23 cellular contexts compared by ENCODE assay signal in genomic region chr12:51407604-51408003, GRCh38. TPM values are rescaled to one million over a fixed set of nuclear protein-coding genes. Genes with fewer than 3 reads are reported as not detected.
DNase-seq lines count a peak whose midpoint lies in the region; ATAC-seq and TF ChIP-seq lines count a peak whose summit lies in the region.
"Had no signal": no experiment of that assay in that cellular context is flagged by ENCODE, and none has a peak within 500 bp of the region (broad histone marks: within the 10 kb centered on the region; RNA-seq: fewer than 3 reads in every experiment).

No MANE protein-coding gene starts in this region.

- no peak overlapping the region for H2BK12ac ChIP-seq in H9 (ENCODE audit: insufficient read length, low read depth, low read length)

- H3K23ac ChIP-seq in H9 (ENCODE audit: insufficient read length, low read depth, low read length) = no peak overlapping the region

- peaks cover 2% of the 10 kb centered on the region; the same call in 1 of the 2 replicates for H3K36me3 ChIP-seq in SJSA1
- H3K36me3 ChIP-seq: BLaER1 had no signal

- no peak overlapping the region for H2AFZ ChIP-seq in H9 (ENCODE audit: low read length)

- no peak overlapping the region for H3K4me3 Mint-ChIP-seq in activated CD8-positive, alpha-beta memory T cell treated with anti-CD3 and anti-CD28 coated beads, Interleukin-2, amount 10 ng/mL, durations not matched to agents 7 days and 5 days
- H3K4me3 Mint-ChIP-seq in H9 (no peak overlapping the region), type B pancreatic cell (no peak overlapping the region)
- H3K4me3 Mint-ChIP-seq: CD4-positive, CD25-positive, alpha-beta regulatory T cell had no signal

- no peak overlapping the region for H4K8ac ChIP-seq in H9 (replicated peaks; ENCODE audit: insufficient read length, low read depth, low read length)

- no peak overlapping the region for H3T11ph ChIP-seq in H9 (ENCODE audit: low read length)

- H3K56ac ChIP-seq in H9 (ENCODE audit: insufficient read length, low read depth, low read length) = no peak overlapping the region

- no peaks in the 10 kb centered on the region for H3K79me1 ChIP-seq in H9 (ENCODE audit: insufficient read depth, low read depth, low read length, poor library complexity, severe bottlenecking)

- intact Hi-C loops in Right ventricle myocardium superior (cut with DNase I) = no loop called here

- no peak overlapping the region for H4K5ac ChIP-seq in H9 (ENCODE audit: insufficient read length, low read depth, low read length)

- no peak for TF ChIP-seq CTCF in H9 (conservative IDR thresholded peaks at IDR 0.05)
- no peak for TF ChIP-seq CTCF in type B pancreatic cell (conservative IDR thresholded peaks at IDR 0.05)

- no peak overlapping the region for H3K27ac ChIP-seq in H9 (ENCODE audit: insufficient read length, low read depth, low read length)
- H3K27ac ChIP-seq in SJSA1 = peak overlapping the region; percentile 70
- H3K27ac ChIP-seq: BLaER1 had no signal

- H3K4me3 ChIP-seq in SJSA1 = no peak overlapping the region
- H3K4me3 ChIP-seq: BLaER1, GM12878 had no signal

- H3K14ac ChIP-seq in H9 (ENCODE audit: insufficient read depth, low read length) = no peak overlapping the region

- ATAC-seq in activated CD8-positive, alpha-beta memory T cell treated with anti-CD3 and anti-CD28 coated beads, Interleukin-2, amount 10 ng/mL, durations not matched to agents 7 days and 5 days = no peak
- ATAC-seq in GM18861 (IDR thresholded peaks at IDR 0.05; ENCODE audit: unreplicated experiment) = no peak
- no peak for ATAC-seq in Right ventricle myocardium superior (ENCODE audit: poor library complexity)
- ATAC-seq: GM12878, HCT116, HepG2 had no signal

- no peak overlapping the region for H2AK5ac ChIP-seq in H9 (ENCODE audit: insufficient read length, low read length)

- no peaks in the 10 kb centered on the region for H3K23me2 ChIP-seq in H9 (ENCODE audit: insufficient read length, low read depth, low read length, poor library complexity, severe bottlenecking)

- H2BK120ac ChIP-seq in H9 (ENCODE audit: low read depth, low read length, poor library complexity, severe bottlenecking) = no peak overlapping the region

- no peak overlapping the region for H2BK5ac ChIP-seq in H9 (ENCODE audit: insufficient read length, low read length)

- H4K20me1 ChIP-seq in H9 (ENCODE audit: control insufficient read depth, insufficient read depth, insufficient read length) = no peaks in the 10 kb centered on the region
- H4K20me1 ChIP-seq: BLaER1 had no signal

- H3K9me3 ChIP-seq in H9 (ENCODE audit: control insufficient read depth, low read depth, low read length) (no peaks in the 10 kb centered on the region), SJSA1 (replicated peaks) (no peaks in the 10 kb centered on the region)
- H3K9me3 ChIP-seq: BLaER1 had no signal

- H3K18ac ChIP-seq in H9 (ENCODE audit: insufficient read length, low read depth, low read length) = no peak overlapping the region

- H3K9me3 Mint-ChIP-seq in activated CD8-positive, alpha-beta memory T cell treated with anti-CD3 and anti-CD28 coated beads, Interleukin-2, amount 10 ng/mL, durations not matched to agents 7 days and 5 days (ENCODE audit: low read depth) = no peaks in the 10 kb centered on the region
- H3K9me3 Mint-ChIP-seq in H9 = no peaks in the 10 kb centered on the region
- H3K9me3 Mint-ChIP-seq in type B pancreatic cell = no peaks in the 10 kb centered on the region
- H3K9me3 Mint-ChIP-seq: CD4-positive, CD25-positive, alpha-beta regulatory T cell had no signal

- H3K4me1 Mint-ChIP-seq in activated CD8-positive, alpha-beta memory T cell treated with anti-CD3 and anti-CD28 coated beads, Interleukin-2, amount 10 ng/mL, durations not matched to agents 7 days and 5 days = peaks cover 7% of the 10 kb centered on the region
- H3K4me1 Mint-ChIP-seq in H9 = peaks cover 9 to 17% of the 10 kb centered on the region in 2 experiments
- H3K4me1 Mint-ChIP-seq in type B pancreatic cell (ENCODE audit: unreplicated experiment) = peaks cover 12% of the 10 kb centered on the region

- no peaks in the 10 kb centered on the region for H3K79me2 ChIP-seq in H9 (ENCODE audit: insufficient read depth, low read length)

- no peak overlapping the region for H2BK15ac ChIP-seq in H9 (ENCODE audit: low read depth, low read length)

- H3K4me2 ChIP-seq in H9 (ENCODE audit: insufficient read depth, insufficient read length, low read length) = no peak overlapping the region
- H3K4me2 ChIP-seq: BLaER1 had no signal

- no peaks in the 10 kb centered on the region for H3K36me3 Mint-ChIP-seq in activated CD8-positive, alpha-beta memory T cell treated with anti-CD3 and anti-CD28 coated beads, Interleukin-2, amount 10 ng/mL, durations not matched to agents 7 days and 5 days
- H3K36me3 Mint-ChIP-seq in H9 (ENCODE audit: insufficient read depth in 1 of 3, low read depth in 3 of 3) (no peaks in the 10 kb centered on the region), type B pancreatic cell (no peaks in the 10 kb centered on the region)
- H3K36me3 Mint-ChIP-seq: CD4-positive, CD25-positive, alpha-beta regulatory T cell had no signal

- CTCF ChIA-PET in activated CD8-positive, alpha-beta memory T cell treated with anti-CD3 and anti-CD28 coated beads, Interleukin-2, amount 10 ng/mL, durations not matched to agents 7 days and 5 days (lab: Charles Lee) = no interaction called here

- no peak overlapping the region for H2BK20ac ChIP-seq in H9 (ENCODE audit: low read depth, low read length, poor library complexity, severe bottlenecking)

- no CpG with 5 or more reads among the region's 4 CpGs for WGBS in H9 (ENCODE audit: extremely low coverage, insufficient read length, low lambda C conversion rate)

- no peak overlapping the region for H3K4ac ChIP-seq in H9 (ENCODE audit: low read depth, low read length)

- H3K4me1 ChIP-seq in H9 (ENCODE audit: insufficient read depth, low read length) (no peaks in the 10 kb centered on the region), SJSA1 (replicated peaks) (peaks cover 56% of the 10 kb centered on the region)
- H3K4me1 ChIP-seq: BLaER1 had no signal

- H3K9ac ChIP-seq in H9 (ENCODE audit: extremely low read depth, insufficient read length, low read length) = no peak overlapping the region
- H3K9ac ChIP-seq: BLaER1 had no signal

- H4K91ac ChIP-seq in H9 (ENCODE audit: insufficient read length, low read depth, low read length) = no peak overlapping the region

- no peaks in the 10 kb centered on the region for H3K27me3 Mint-ChIP-seq in activated CD8-positive, alpha-beta memory T cell treated with anti-CD3 and anti-CD28 coated beads, Interleukin-2, amount 10 ng/mL, durations not matched to agents 7 days and 5 days
- H3K27me3 Mint-ChIP-seq in H9 (ENCODE audit: low read depth) (no peaks in the 10 kb centered on the region), type B pancreatic cell (peaks cover 2% of the 10 kb centered on the region)

- H3K27ac Mint-ChIP-seq in activated CD8-positive, alpha-beta memory T cell treated with anti-CD3 and anti-CD28 coated beads, Interleukin-2, amount 10 ng/mL, durations not matched to agents 7 days and 5 days = peak overlapping the region; percentile 34
- H3K27ac Mint-ChIP-seq in H9 = peak overlapping the region in 2 of 3 experiments; percentile 42 to 82; a peak in 2 of 7 replicates
- H3K27ac Mint-ChIP-seq in type B pancreatic cell = no peak overlapping the region

- DNase-seq in activated CD8-positive, alpha-beta memory T cell treated with anti-CD3 and anti-CD28 coated beads, Interleukin-2, amount 10 ng/mL, durations not matched to agents 7 days and 5 days = no peak
- no peak for DNase-seq in activated CD8-positive, alpha-beta memory T cell treated with anti-CD3 and anti-CD28 coated beads, Interleukin-2, amount 50 U/mL, for 48 hours
- DNase-seq in H9 (no peak), SJSA1 (ENCODE audit: low read depth in 1 of 2, low spot score in 2 of 2) (peak; percentile 92 to 95), type B pancreatic cell (ENCODE audit: extremely low spot score, unreplicated experiment) (no peak), Right ventricle myocardium superior (no peak)
- DNase-seq: CD4-positive, CD25-positive, alpha-beta regulatory T cell; EL; GDM1; Kasumi-1; MV-4-11; NCI-H1105 treated with DMSO at 0.1 percent for 48 hours; NCI-H146; NCI-H1930; NCI-H2107; NCI-H446; NCI-H524 treated with DMSO at 0.1 percent for 48 hours; NCI-H774 had no signal

- H3K27me3 ChIP-seq in H9 (ENCODE audit: insufficient read depth, low read length) (no peaks in the 10 kb centered on the region), SJSA1 (replicated peaks) (no peaks in the 10 kb centered on the region)
- H3K27me3 ChIP-seq: BLaER1 had no signal

RNA-seq across cellular contexts. Expression of gene GALNT6, which starts 16.4 kb away (rescaled TPM):
- 10 to 100 TPM; 43.9 to 47.9 TPM for total RNA-seq in activated CD8-positive, alpha-beta memory T cell treated with anti-CD3 and anti-CD28 coated beads, Interleukin-2, amount 10 ng/mL, durations not matched to agents 7 days and 5 days
- total RNA-seq in H9 (2021) (9.8 and 11.0 TPM in 2 replicates), type B pancreatic cell (ENCODE audit: low replicate concordance) (17.2 and 87.4 TPM in 2 replicates), Right ventricle myocardium superior (0.62 TPM)
- total RNA-seq in SJSA1 (2014; rRNA removed; shearing (Covaris generic)) = 30.8 and 38.2 TPM in 2 replicates

RNA-seq across cellular contexts. Expression of gene SLC4A8, which starts 17.0 kb away (rescaled TPM):
- total RNA-seq in activated CD8-positive, alpha-beta memory T cell treated with anti-CD3 and anti-CD28 coated beads, Interleukin-2, amount 10 ng/mL, durations not matched to agents 7 days and 5 days = 1 to 10 TPM; 9.1 to 9.2 TPM
- 18.0 and 26.3 TPM in 2 replicates for total RNA-seq in H9 (2021)
- 6.2 and 29.0 TPM in 2 replicates for total RNA-seq in SJSA1 (2014; rRNA removed; shearing (Covaris generic))
- total RNA-seq in type B pancreatic cell (ENCODE audit: low replicate concordance) = 14.0 and 18.5 TPM in 2 replicates
- 0.89 TPM for total RNA-seq in Right ventricle myocardium superior

Comparison
In these comparisons a context has a peak if more than half of its experiments do, and no peak if none do; other contexts are left out.
1. DNase-seq: peak in SJSA1 (2 of 2); none in activated CD8-positive, alpha-beta memory T cell treated with anti-CD3 and anti-CD28 coated beads, Interleukin-2, amount 10 ng/mL, durations not matched to agents 7 days and 5 days (single experiment), activated CD8-positive, alpha-beta memory T cell treated with anti-CD3 and anti-CD28 coated beads, Interleukin-2, amount 50 U/mL, for 48 hours (single experiment), H9 (single experiment), type B pancreatic cell (single experiment) and Right ventricle myocardium superior (single experiment).